10 cellular contexts compared by ENCODE assay signal in genomic region chr22:46649176-46650077, GRCh38. TPM values are rescaled to one million over a fixed set of nuclear protein-coding genes. Genes with fewer than 3 reads are reported as not detected.
DNase-seq lines count a peak whose midpoint lies in the region; ATAC-seq and TF ChIP-seq lines count a peak whose summit lies in the region.
"Had no signal": no experiment of that assay in that cellular context is flagged by ENCODE, and none has a peak within 500 bp of the region (broad histone marks: within the 10 kb centered on the region; RNA-seq: fewer than 3 reads in every experiment).

No MANE protein-coding gene starts in this region.

- no peaks in the 10 kb centered on the region for H3F3A ChIP-seq in GM23248 (ENCODE audit: insufficient read depth)

- H3K79me2 ChIP-seq in GM23248 (ENCODE audit: insufficient read depth), result no peaks in the 10 kb centered on the region

- H3K9me3 ChIP-seq in GM23248 (ENCODE audit: low read depth), result no peaks in the 10 kb centered on the region
- no peaks in the 10 kb centered on the region for H3K9me3 ChIP-seq in CD4-positive, alpha-beta T cell (ENCODE audit: control insufficient read depth, low read length)

- WGBS in GM23248 (ENCODE audit: low coverage in 1 of 2, low lambda C conversion rate in 2 of 2, missing lambda C conversion rate in 2 of 2), 2 experiments, result 24 to 27% methylated on average over 25 of the region's 25 CpGs

- peaks cover 1% of the 10 kb centered on the region for H3K36me3 Mint-ChIP-seq in stimulated activated effector memory CD8-positive, alpha-beta T cell treated with anti-CD3 and anti-CD28 coated beads, Interleukin-12 subunit alpha, Interleukin-12 subunit beta, amount 100 ng/mL, for 72 hours
- no peaks in the 10 kb centered on the region for H3K36me3 Mint-ChIP-seq in natural killer cell treated with Interleukin-12 subunit alpha and Interleukin-12 subunit beta and Interleukin-15 and Interleukin-18, amount 100 ng/mL, for 72 hours
- H3K36me3 Mint-ChIP-seq in CD4-positive, alpha-beta T cell (ENCODE audit: low read depth), result no peaks in the 10 kb centered on the region
- H3K36me3 Mint-ChIP-seq: activated CD8-positive, alpha-beta memory T cell treated with anti-CD3 and anti-CD28 coated beads, Interleukin-2, amount 10 ng/mL, durations not matched to agents 7 days and 5 days had no signal

- CTCF ChIA-PET in CD4-positive, alpha-beta T cell (lab: Charles Lee), result no interaction called here

- no peaks in the 10 kb centered on the region for H4K20me1 ChIP-seq in GM23248 (ENCODE audit: insufficient read depth)

- in situ Hi-C loops in GM23248 (cut with MboI), result no loop called here

- intact Hi-C loops in cardiac septum (cut with DNase I), result loop anchor here (5.0 kb wide), 1 partner anchor 38 kb away; no protein-coding TSS in a partner anchor
- intact Hi-C loops in CD4-positive, alpha-beta T cell (cut with DNase I, micrococcal nuclease), result no loop called here

- H3K27me3 ChIP-seq in GM23248 (replicated peaks; ENCODE audit: insufficient read depth), result no peaks in the 10 kb centered on the region
- no peaks in the 10 kb centered on the region for H3K27me3 ChIP-seq in CD4-positive, alpha-beta T cell (ENCODE audit: control insufficient read depth, insufficient read depth, low read length)

- POLR2A ChIA-PET in CD4-positive, alpha-beta T cell (lab: Charles Lee), result no interaction called here

- H3K27ac ChIP-seq in GM23248, result no peak overlapping the region
- H3K27ac ChIP-seq in CD4-positive, alpha-beta T cell (ENCODE audit: low read depth, low read length), result no peak overlapping the region

- no peak for TF ChIP-seq CTCF in CD4-positive, alpha-beta T cell (IDR thresholded peaks at IDR 0.05)

- no peak overlapping the region for H3K4me2 ChIP-seq in GM23248 (ENCODE audit: unreplicated experiment)

- H3K4me1 Mint-ChIP-seq in stimulated activated effector memory CD8-positive, alpha-beta T cell treated with anti-CD3 and anti-CD28 coated beads, Interleukin-12 subunit alpha, Interleukin-12 subunit beta, amount 100 ng/mL, for 72 hours, result peaks cover 38% of the 10 kb centered on the region
- peaks cover 18 to 29% of the 10 kb centered on the region in 2 donors for H3K4me1 Mint-ChIP-seq in natural killer cell treated with Interleukin-12 subunit alpha and Interleukin-12 subunit beta and Interleukin-15 and Interleukin-18, amount 100 ng/mL, for 72 hours (ENCODE audit: low read depth in 2 of 2)
- H3K4me1 Mint-ChIP-seq in CD4-positive, alpha-beta T cell (ENCODE audit: low read depth), result peaks cover 17% of the 10 kb centered on the region

- no peak overlapping the region for H3K4me3 Mint-ChIP-seq in stimulated activated effector memory CD8-positive, alpha-beta T cell treated with anti-CD3 and anti-CD28 coated beads, Interleukin-12 subunit alpha, Interleukin-12 subunit beta, amount 100 ng/mL, for 72 hours
- no peak overlapping the region for H3K4me3 Mint-ChIP-seq in natural killer cell treated with Interleukin-12 subunit alpha and Interleukin-12 subunit beta and Interleukin-15 and Interleukin-18, amount 100 ng/mL, for 72 hours
- no peak overlapping the region for H3K4me3 Mint-ChIP-seq in CD4-positive, alpha-beta T cell
- H3K4me3 Mint-ChIP-seq: activated CD8-positive, alpha-beta memory T cell treated with anti-CD3 and anti-CD28 coated beads, Interleukin-2, amount 10 ng/mL, durations not matched to agents 7 days and 5 days had no signal

- ATAC-seq in stimulated activated effector memory CD8-positive, alpha-beta T cell treated with anti-CD3 and anti-CD28 coated beads, Interleukin-12 subunit alpha, Interleukin-12 subunit beta, amount 100 ng/mL, for 72 hours, result no peak
- ATAC-seq in natural killer cell treated with Interleukin-12 subunit alpha and Interleukin-12 subunit beta and Interleukin-15 and Interleukin-18, amount 100 ng/mL, for 72 hours, result no peak
- ATAC-seq in CD4-positive, alpha-beta T cell (ENCODE audit: poor library complexity), result no peak
- ATAC-seq: activated CD8-positive, alpha-beta memory T cell treated with anti-CD3 and anti-CD28 coated beads, Interleukin-2, amount 10 ng/mL, durations not matched to agents 7 days and 5 days; stimulated activated naive CD8-positive, alpha-beta T cell treated with anti-CD3 and anti-CD28 coated beads, Interleukin-15, Interleukin-2, amounts not matched to agents 100 U/mL and 50 U/mL, for 24 hours had no signal

- peak overlapping the region; percentile 34 for H3K27ac Mint-ChIP-seq in stimulated activated effector memory CD8-positive, alpha-beta T cell treated with anti-CD3 and anti-CD28 coated beads, Interleukin-12 subunit alpha, Interleukin-12 subunit beta, amount 100 ng/mL, for 72 hours
- peak overlapping the region in 1 of 2 donors; percentile 58 for H3K27ac Mint-ChIP-seq in natural killer cell treated with Interleukin-12 subunit alpha and Interleukin-12 subunit beta and Interleukin-15 and Interleukin-18, amount 100 ng/mL, for 72 hours
- H3K27ac Mint-ChIP-seq in CD4-positive, alpha-beta T cell, result no peak overlapping the region
- H3K27ac Mint-ChIP-seq: activated CD8-positive, alpha-beta memory T cell treated with anti-CD3 and anti-CD28 coated beads, Interleukin-2, amount 10 ng/mL, durations not matched to agents 7 days and 5 days had no signal

- no peaks in the 10 kb centered on the region for H3K27me3 Mint-ChIP-seq in natural killer cell treated with Interleukin-12 subunit alpha and Interleukin-12 subunit beta and Interleukin-15 and Interleukin-18, amount 100 ng/mL, for 72 hours
- H3K27me3 Mint-ChIP-seq in CD4-positive, alpha-beta T cell, result no peaks in the 10 kb centered on the region
- H3K27me3 Mint-ChIP-seq: activated CD8-positive, alpha-beta memory T cell treated with anti-CD3 and anti-CD28 coated beads, Interleukin-2, amount 10 ng/mL, durations not matched to agents 7 days and 5 days had no signal

- no peak overlapping the region for H2AFZ ChIP-seq in GM23248

- H3K4me1 ChIP-seq in GM23248 (ENCODE audit: insufficient read depth), result no peaks in the 10 kb centered on the region

- H3K4me3 ChIP-seq in GM23248, result no peak overlapping the region

- H3K9me2 ChIP-seq in GM23248 (ENCODE audit: insufficient read depth), result no peaks in the 10 kb centered on the region

- H3K36me3 ChIP-seq in GM23248 (ENCODE audit: low read depth), result no peaks in the 10 kb centered on the region

- no peaks in the 10 kb centered on the region for H3K9me3 Mint-ChIP-seq in stimulated activated effector memory CD8-positive, alpha-beta T cell treated with anti-CD3 and anti-CD28 coated beads, Interleukin-12 subunit alpha, Interleukin-12 subunit beta, amount 100 ng/mL, for 72 hours
- peaks cover 6% of the 10 kb centered on the region for H3K9me3 Mint-ChIP-seq in natural killer cell treated with Interleukin-12 subunit alpha and Interleukin-12 subunit beta and Interleukin-15 and Interleukin-18, amount 100 ng/mL, for 72 hours
- H3K9me3 Mint-ChIP-seq in CD4-positive, alpha-beta T cell, result no peaks in the 10 kb centered on the region

- DNase-seq in GM23248 (peak; percentile 43), SHP77 (lab: John Stamatoyannopoulos, UW) (peak; percentile 95 to 96), cardiac septum (ENCODE audit: low spot score) (peak; percentile 80), NCI-H1930 (lab: John Stamatoyannopoulos, UW) (no peak)
- no peak for DNase-seq in stimulated activated effector memory CD8-positive, alpha-beta T cell treated with anti-CD3 and anti-CD28 coated beads, Interleukin-12 subunit alpha, Interleukin-12 subunit beta, amount 100 ng/mL, for 72 hours (ENCODE audit: low spot score in 2 of 2)
- DNase-seq in natural killer cell treated with Interleukin-12 subunit alpha and Interleukin-12 subunit beta and Interleukin-15 and Interleukin-18, amount 100 ng/mL, for 72 hours (ENCODE audit: low spot score), result no peak
- DNase-seq in CD4-positive, alpha-beta T cell, result no peak
- no peak for DNase-seq in activated CD4-positive, alpha-beta T cell treated with anti-CD3 and anti-CD28 coated beads for 1 hour
- DNase-seq: activated CD8-positive, alpha-beta memory T cell treated with anti-CD3 and anti-CD28 coated beads, Interleukin-2, amount 10 ng/mL, durations not matched to agents 7 days and 5 days; stimulated activated naive CD8-positive, alpha-beta T cell treated with anti-CD3 and anti-CD28 coated beads, Interleukin-15, Interleukin-2, amounts not matched to agents 100 U/mL and 50 U/mL, for 24 hours had no signal

- H3K9ac ChIP-seq in GM23248, result no peak overlapping the region

RNA-seq across cellular contexts. Expression of gene GRAMD4, which starts 29.2 kb away (rescaled TPM):
- total RNA-seq in GM23248 (2014; rRNA removed; shearing (Covaris generic)), result 10.6 TPM in 2 replicates
- 2.6 and 2.9 TPM in 2 replicates for polyA plus RNA-seq in GM23248 (2016; fragmentation: Nextera tagmentation; extraction: Ambion mirVana)
- 64.8 TPM for total RNA-seq in cardiac septum
- total RNA-seq in natural killer cell treated with Interleukin-12 subunit alpha and Interleukin-12 subunit beta and Interleukin-15 and Interleukin-18, amount 100 ng/mL, for 72 hours, result 10 to 100 TPM in 1 of 2 donors, 1 to 10 TPM in 1; 6.8 to 21.4 TPM
- total RNA-seq in CD4-positive, alpha-beta T cell, result 10 to 100 TPM; 13.9 to 15.6 TPM

Comparison
In these comparisons a context has a peak if more than half of its experiments do, and no peak if none do; other contexts are left out.
1. DNase-seq: peak in GM23248 (single experiment), SHP77 (2 of 2) and cardiac septum (single experiment); none in stimulated activated effector memory CD8-positive, alpha-beta T cell treated with anti-CD3 and anti-CD28 coated beads, Interleukin-12 subunit alpha, Interleukin-12 subunit beta, amount 100 ng/mL, for 72 hours (0 of 2), NCI-H1930 (0 of 2), natural killer cell treated with Interleukin-12 subunit alpha and Interleukin-12 subunit beta and Interleukin-15 and Interleukin-18, amount 100 ng/mL, for 72 hours (single experiment), CD4-positive, alpha-beta T cell (0 of 10) and activated CD4-positive, alpha-beta T cell treated with anti-CD3 and anti-CD28 coated beads for 1 hour (single experiment).